In the genomic region with DNA sequence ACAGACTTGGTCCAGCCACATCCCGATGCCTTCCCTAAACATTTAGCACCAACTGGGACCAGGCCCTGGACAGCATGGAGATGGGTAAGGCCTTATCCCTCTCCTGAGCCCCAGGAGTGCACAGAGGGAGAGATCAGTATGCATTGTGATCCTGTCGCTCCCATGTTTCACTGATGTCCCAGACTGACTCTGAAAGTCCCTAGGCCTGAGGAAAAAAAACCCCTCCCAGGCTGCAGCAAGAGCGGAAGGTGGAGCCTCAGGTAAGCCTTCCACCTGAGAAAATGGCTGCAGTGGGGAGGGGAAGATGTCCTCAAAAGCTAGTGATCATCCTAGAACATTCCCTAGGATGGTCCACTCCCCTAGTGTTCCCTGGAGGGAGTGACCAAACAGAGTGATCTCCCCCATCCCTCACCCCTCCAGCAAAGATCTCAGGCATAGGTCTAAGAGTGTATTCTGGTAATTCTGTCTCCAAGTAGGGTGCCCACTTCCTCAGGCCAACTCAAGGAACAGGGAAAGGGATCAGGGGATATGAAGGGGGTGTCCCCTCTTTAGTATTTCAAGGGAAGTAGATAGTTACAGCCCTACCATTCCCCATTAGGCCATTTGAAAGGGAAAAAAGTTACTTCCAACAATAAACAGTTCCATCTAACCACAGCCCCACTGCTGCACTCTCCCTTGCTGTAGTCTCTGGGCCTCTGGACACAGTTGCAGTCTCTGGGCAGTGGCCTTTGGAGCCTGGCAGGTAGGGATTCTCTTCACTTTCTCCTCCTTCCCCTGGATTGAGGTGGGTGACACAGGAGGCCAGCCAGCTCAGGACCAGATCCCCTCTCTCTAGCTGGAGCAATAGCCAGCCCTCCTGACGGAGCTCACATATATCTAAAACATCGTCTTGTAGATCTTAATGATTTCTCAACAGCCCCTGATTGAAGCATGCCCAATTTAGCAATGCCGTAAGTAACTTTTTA, we compare ENCODE assay signal across 1 cellular context.
A peak's percentile ranks its signal among the peaks of the same experiment; 100 is the strongest.
TF ChIP-seq lines count a peak whose summit lies in the region.

No MANE protein-coding gene starts in this region.

TF ChIP-seq in HepG2, 621 proteins besides CTCF, POLR2A, EP300 and RAD21:
- TF ChIP-seq, protein P1, sequence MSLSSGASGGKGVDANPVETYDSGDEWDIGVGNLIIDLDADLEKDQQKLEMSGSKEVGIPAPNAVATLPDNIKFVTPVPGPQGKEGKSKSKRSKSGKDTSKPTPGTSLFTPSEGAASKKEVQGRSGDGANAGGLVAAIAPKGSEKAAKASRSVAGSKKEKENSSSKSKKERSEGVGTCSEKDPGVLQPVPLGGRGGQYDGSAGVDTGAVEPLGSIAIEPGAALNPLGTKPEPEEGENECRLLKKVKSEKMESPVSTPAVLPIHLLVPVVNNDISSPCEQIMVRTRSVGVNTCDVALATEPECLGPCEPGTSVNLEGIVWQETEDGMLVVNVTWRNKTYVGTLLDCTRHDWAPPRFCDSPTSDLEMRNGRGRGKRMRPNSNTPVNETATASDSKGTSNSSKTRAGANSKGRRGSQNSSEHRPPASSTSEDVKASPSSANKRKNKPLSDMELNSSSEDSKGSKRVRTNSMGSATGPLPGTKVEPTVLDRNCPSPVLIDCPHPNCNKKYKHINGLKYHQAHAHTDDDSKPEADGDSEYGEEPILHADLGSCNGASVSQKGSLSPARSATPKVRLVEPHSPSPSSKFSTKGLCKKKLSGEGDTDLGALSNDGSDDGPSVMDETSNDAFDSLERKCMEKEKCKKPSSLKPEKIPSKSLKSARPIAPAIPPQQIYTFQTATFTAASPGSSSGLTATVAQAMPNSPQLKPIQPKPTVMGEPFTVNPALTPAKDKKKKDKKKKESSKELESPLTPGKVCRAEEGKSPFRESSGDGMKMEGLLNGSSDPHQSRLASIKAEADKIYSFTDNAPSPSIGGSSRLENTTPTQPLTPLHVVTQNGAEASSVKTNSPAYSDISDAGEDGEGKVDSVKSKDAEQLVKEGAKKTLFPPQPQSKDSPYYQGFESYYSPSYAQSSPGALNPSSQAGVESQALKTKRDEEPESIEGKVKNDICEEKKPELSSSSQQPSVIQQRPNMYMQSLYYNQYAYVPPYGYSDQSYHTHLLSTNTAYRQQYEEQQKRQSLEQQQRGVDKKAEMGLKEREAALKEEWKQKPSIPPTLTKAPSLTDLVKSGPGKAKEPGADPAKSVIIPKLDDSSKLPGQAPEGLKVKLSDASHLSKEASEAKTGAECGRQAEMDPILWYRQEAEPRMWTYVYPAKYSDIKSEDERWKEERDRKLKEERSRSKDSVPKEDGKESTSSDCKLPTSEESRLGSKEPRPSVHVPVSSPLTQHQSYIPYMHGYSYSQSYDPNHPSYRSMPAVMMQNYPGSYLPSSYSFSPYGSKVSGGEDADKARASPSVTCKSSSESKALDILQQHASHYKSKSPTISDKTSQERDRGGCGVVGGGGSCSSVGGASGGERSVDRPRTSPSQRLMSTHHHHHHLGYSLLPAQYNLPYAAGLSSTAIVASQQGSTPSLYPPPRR (CRISPR knock-in tag; IDR thresholded peaks at IDR 0.05; ENCODE audit: borderline replicate concordance) = no peak
- no peak for TF ChIP-seq HOXA9 (CRISPR knock-in tag; IDR thresholded peaks at IDR 0.05; ENCODE audit: borderline replicate concordance)
- TF ChIP-seq ZNF263 (CRISPR knock-in tag; IDR thresholded peaks at IDR 0.05) = 0 out of 2 replicates have a peak, but pooled peaks have one; percentile 13
- no peak for TF ChIP-seq ZNF20 (CRISPR knock-in tag; IDR thresholded peaks at IDR 0.05)
- TF ChIP-seq, protein P2, sequence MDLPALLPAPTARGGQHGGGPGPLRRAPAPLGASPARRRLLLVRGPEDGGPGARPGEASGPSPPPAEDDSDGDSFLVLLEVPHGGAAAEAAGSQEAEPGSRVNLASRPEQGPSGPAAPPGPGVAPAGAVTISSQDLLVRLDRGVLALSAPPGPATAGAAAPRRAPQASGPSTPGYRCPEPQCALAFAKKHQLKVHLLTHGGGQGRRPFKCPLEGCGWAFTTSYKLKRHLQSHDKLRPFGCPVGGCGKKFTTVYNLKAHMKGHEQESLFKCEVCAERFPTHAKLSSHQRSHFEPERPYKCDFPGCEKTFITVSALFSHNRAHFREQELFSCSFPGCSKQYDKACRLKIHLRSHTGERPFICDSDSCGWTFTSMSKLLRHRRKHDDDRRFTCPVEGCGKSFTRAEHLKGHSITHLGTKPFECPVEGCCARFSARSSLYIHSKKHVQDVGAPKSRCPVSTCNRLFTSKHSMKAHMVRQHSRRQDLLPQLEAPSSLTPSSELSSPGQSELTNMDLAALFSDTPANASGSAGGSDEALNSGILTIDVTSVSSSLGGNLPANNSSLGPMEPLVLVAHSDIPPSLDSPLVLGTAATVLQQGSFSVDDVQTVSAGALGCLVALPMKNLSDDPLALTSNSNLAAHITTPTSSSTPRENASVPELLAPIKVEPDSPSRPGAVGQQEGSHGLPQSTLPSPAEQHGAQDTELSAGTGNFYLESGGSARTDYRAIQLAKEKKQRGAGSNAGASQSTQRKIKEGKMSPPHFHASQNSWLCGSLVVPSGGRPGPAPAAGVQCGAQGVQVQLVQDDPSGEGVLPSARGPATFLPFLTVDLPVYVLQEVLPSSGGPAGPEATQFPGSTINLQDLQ (CRISPR knock-in tag; IDR thresholded peaks at IDR 0.05) = no peak
